Comparison of ENCODE assay signal across 1 cellular context in the genomic region with DNA sequence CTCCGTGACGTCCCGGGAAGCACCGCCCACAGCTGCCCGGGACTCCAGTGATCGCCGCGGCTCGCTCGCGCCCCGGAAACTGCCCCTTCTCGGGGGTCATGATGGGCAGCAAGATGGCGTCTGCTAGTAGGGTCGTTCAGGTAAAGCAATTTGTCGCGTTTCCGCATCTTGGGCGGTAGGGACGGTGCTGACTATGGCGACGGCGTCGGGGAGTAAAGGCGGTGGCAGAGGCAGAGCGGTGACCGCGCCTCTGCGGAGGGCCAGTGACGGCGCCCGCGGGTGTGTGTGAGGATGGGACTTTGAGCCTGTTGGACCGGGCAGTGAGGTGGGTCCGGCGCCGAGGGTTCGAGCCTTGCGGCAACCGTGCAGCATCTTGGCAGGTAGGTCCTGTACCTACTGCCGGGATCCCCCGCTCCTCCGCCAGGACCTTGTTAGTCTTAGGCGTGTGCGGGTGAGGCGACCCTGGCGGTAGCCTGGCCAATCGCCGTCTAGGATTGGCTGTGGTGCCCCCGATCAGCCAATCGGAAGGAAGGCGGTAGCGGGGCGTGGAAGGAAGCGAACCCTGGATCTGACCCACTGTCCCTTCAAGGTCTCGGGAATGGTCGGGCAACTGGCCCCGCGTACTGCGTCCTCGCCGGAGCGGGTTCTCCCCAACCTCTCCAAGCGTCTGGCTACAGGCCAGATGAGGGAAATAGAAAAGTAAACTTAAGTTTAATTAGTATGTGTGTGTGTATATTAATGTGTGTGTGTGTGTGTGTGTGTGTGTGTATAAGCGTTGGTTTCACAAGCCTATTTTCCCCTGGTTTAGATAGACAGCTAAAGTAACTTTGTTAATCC.
TF ChIP-seq lines count a peak whose summit lies in the region.

No MANE protein-coding gene starts in this region.

TF ChIP-seq in HepG2, 621 proteins besides CTCF, POLR2A, EP300 and RAD21 (continued from another document and continues in another):
- TF ChIP-seq ZBTB46 (CRISPR knock-in tag; IDR thresholded peaks at IDR 0.05; ENCODE audit: borderline replicate concordance) (no peak), IRF9 (CRISPR knock-in tag; IDR thresholded peaks at IDR 0.05; ENCODE audit: borderline replicate concordance) (peak; percentile 95; the same call in 1 of the 2 replicates), KDM6A (CRISPR knock-in tag; IDR thresholded peaks at IDR 0.05; ENCODE audit: low read depth) (peak; percentile 38; the same call in 1 of the 2 replicates), RXRA (CRISPR knock-in tag; IDR thresholded peaks at IDR 0.05) (peak; percentile 88), SPEN (CRISPR knock-in tag; IDR thresholded peaks at IDR 0.05; ENCODE audit: low read depth) (peak; percentile 75; the same call in 1 of the 2 replicates), ZNF773 (CRISPR knock-in tag; IDR thresholded peaks at IDR 0.05; ENCODE audit: borderline replicate concordance) (no peak), TAF1 (CRISPR knock-in tag; IDR thresholded peaks at IDR 0.05) (peak; percentile 93), ZIK1 (CRISPR knock-in tag; IDR thresholded peaks at IDR 0.05; ENCODE audit: borderline replicate concordance, low read depth) (peak; percentile 62; the same call in 1 of the 2 replicates), ZSCAN21 (CRISPR knock-in tag; IDR thresholded peaks at IDR 0.05; ENCODE audit: borderline replicate concordance) (peak; percentile 77; the same call in 1 of the 2 replicates), ZNF772 (CRISPR knock-in tag; IDR thresholded peaks at IDR 0.05) (peak; percentile 63; the same call in 1 of the 2 replicates), ZBTB37 (CRISPR knock-in tag; IDR thresholded peaks at IDR 0.05) (no peak), ZNF343 (CRISPR knock-in tag; IDR thresholded peaks at IDR 0.05) (peak; percentile 60; the same call in 1 of the 2 replicates), NONO (IDR thresholded peaks at IDR 0.05) (no peak), NONO (CRISPR knock-in tag; conservative IDR thresholded peaks at IDR 0.05) (peak; percentile 94), RERE (CRISPR knock-in tag; IDR thresholded peaks at IDR 0.05; ENCODE audit: low read depth) (no peak), HOXD1 (CRISPR knock-in tag; IDR thresholded peaks at IDR 0.05) (peak; percentile 60; the same call in 1 of the 2 replicates), PHF21A (CRISPR knock-in tag; IDR thresholded peaks at IDR 0.05) (peak; percentile 77), ZBTB42 (CRISPR knock-in tag; IDR thresholded peaks at IDR 0.05) (no peak), ZNF749 (CRISPR knock-in tag; IDR thresholded peaks at IDR 0.05; ENCODE audit: borderline replicate concordance) (no peak), RORA (CRISPR knock-in tag; IDR thresholded peaks at IDR 0.05) (no peak), ZNF569 (CRISPR knock-in tag; IDR thresholded peaks at IDR 0.05; ENCODE audit: borderline replicate concordance) (no peak), ZZZ3 (CRISPR knock-in tag; IDR thresholded peaks at IDR 0.05; ENCODE audit: borderline replicate concordance) (0 out of 2 replicates have a peak, but pooled peaks have one; percentile 34), ESRRA (CRISPR knock-in tag; IDR thresholded peaks at IDR 0.05; ENCODE audit: low read depth) (peak; percentile 92; the same call in 1 of the 2 replicates), WIZ (CRISPR knock-in tag; IDR thresholded peaks at IDR 0.05) (0 out of 2 replicates have a peak, but pooled peaks have one; percentile 46), ZNF280B (CRISPR knock-in tag; IDR thresholded peaks at IDR 0.05; ENCODE audit: borderline replicate concordance) (peak; percentile 96), ZNF180 (CRISPR knock-in tag; IDR thresholded peaks at IDR 0.05; ENCODE audit: borderline replicate concordance, low read depth) (no peak), MLLT10 (CRISPR knock-in tag; IDR thresholded peaks at IDR 0.05) (no peak), NR1H2 (CRISPR knock-in tag; IDR thresholded peaks at IDR 0.05; ENCODE audit: borderline replicate concordance, low read depth) (no peak), E2F1 (CRISPR knock-in tag; IDR thresholded peaks at IDR 0.05) (peak; percentile 63)
- TF ChIP-seq, protein P1, sequence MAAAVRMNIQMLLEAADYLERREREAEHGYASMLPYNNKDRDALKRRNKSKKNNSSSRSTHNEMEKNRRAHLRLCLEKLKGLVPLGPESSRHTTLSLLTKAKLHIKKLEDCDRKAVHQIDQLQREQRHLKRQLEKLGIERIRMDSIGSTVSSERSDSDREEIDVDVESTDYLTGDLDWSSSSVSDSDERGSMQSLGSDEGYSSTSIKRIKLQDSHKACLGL (CRISPR knock-in tag; IDR thresholded peaks at IDR 0.05): peak; percentile 77
- TF ChIP-seq, protein P2, sequence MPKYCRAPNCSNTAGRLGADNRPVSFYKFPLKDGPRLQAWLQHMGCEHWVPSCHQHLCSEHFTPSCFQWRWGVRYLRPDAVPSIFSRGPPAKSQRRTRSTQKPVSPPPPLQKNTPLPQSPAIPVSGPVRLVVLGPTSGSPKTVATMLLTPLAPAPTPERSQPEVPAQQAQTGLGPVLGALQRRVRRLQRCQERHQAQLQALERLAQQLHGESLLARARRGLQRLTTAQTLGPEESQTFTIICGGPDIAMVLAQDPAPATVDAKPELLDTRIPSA (CRISPR knock-in tag; IDR thresholded peaks at IDR 0.05; ENCODE audit: borderline replicate concordance): no peak
- TF ChIP-seq, protein P3, sequence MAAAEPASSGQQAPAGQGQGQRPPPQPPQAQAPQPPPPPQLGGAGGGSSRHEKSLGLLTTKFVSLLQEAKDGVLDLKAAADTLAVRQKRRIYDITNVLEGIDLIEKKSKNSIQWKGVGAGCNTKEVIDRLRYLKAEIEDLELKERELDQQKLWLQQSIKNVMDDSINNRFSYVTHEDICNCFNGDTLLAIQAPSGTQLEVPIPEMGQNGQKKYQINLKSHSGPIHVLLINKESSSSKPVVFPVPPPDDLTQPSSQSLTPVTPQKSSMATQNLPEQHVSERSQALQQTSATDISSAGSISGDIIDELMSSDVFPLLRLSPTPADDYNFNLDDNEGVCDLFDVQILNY (CRISPR knock-in tag; conservative IDR thresholded peaks at IDR 0.05): peak; percentile 67; the same call in 1 of the 2 replicates
- TF ChIP-seq, protein P4, sequence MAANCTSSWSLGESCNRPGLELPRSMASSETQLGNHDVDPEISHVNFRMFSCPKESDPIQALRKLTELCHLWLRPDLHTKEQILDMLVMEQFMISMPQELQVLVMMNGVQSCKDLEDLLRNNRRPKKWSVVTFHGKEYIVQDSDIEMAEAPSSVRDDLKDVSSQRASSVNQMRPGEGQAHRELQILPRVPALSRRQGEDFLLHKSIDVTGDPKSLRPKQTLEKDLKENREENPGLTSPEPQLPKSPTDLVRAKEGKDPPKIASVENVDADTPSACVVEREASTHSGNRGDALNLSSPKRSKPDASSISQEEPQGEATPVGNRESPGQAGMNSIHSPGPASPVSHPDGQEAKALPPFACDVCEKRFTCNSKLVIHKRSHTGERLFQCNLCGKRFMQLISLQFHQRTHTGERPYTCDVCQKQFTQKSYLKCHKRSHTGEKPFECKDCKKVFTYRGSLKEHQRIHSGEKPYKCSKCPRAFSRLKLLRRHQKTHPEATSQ (CRISPR knock-in tag; IDR thresholded peaks at IDR 0.05; ENCODE audit: borderline replicate concordance): peak; percentile 91; the same call in 1 of the 2 replicates
- TF ChIP-seq, protein P5, sequence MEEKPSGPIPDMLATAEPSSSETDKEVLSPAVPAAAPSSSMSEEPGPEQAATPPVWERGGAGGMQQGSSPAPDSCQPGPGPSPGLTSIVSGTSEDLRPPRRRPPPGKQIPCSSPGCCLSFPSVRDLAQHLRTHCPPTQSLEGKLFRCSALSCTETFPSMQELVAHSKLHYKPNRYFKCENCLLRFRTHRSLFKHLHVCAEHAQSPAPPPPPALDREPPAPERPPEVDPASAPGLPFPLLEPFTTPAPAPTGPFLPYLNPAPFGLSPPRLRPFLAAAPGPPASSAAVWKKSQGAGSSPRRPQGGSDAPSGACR (CRISPR knock-in tag; IDR thresholded peaks at IDR 0.05): peak; percentile 83; the same call in 1 of the 2 replicates
